18 cellular contexts compared by ENCODE assay signal in the genomic region with DNA sequence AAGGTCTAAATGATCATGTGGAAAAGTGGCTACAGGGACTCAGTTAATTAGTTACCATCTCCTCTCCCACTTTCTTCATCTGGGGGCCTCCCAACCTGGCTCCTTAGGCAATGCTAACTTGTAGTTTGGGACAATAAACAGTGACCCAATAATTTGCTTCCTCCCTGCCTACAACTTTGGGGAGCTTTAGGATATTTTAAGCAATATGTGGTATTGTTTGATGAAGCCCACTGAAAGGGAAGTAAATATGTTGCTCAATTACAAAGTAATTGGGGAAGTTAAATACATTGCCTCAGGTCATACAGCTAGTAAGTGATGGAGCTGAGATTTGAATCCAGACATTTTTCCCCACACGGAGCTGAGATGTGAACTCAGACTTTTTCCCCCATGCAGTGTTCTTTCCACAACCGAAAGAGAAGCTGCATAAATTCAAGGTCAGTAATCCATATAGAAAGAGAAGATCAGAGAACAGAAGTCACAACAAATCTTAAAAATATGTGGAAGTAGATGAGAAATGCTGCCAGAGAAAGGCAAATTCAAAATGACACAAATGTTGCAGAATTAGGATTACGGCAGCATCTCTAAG.
"Had no signal": no experiment of that assay in that cellular context is flagged by ENCODE, and none has a peak within 500 bp of the region (broad histone marks: within the 10 kb centered on the region; RNA-seq: fewer than 3 reads in every experiment).

No MANE protein-coding gene starts in this region.

- H3K9me3 ChIP-seq: adrenal gland, vagina had no signal

- H3K27me3 ChIP-seq: adrenal gland, right atrium auricular region, tibial nerve, vagina had no signal

- H3K27ac ChIP-seq: adrenal gland, left ventricle myocardium inferior, right atrium auricular region, tibial nerve, vagina had no signal

- DNase-seq: activated CD4-positive, alpha-beta T cell treated with anti-CD3 and anti-CD28 coated beads for 4 hours; activated CD8-positive, alpha-beta T cell treated with anti-CD3 and anti-CD28 coated beads for 36 hours; activated effector memory CD4-positive, alpha-beta T cell treated with Interleukin-2 at 50 U/mL for 16 hours; activated naive CD4-positive, alpha-beta T cell treated with anti-CD3 and anti-CD28 coated beads, Interleukin-2, amount 50 U/mL, for 16 hours; activated T-cell treated with anti-CD3 and anti-CD28 coated beads, Interleukin-2, amount 50 U/mL, for 4 hours; adrenal gland; islet precursor cell; left ventricle myocardium inferior; mesenchymal stem cell; natural killer cell; stimulated activated CD4-positive, alpha-beta T cell treated with anti-CD3 and anti-CD28 coated beads, Interleukin-15, amount 100 ng/mL, for 24 hours; stimulated activated CD4-positive, alpha-beta T cell treated with anti-CD3 and anti-CD28 coated beads, Interleukin-4, amount 100 ng/mL, for 1 hour; stimulated activated naive CD4-positive, alpha-beta T cell had no signal

- ATAC-seq: activated CD8-positive, alpha-beta T cell treated with anti-CD3 and anti-CD28 coated beads for 36 hours; activated T-cell treated with anti-CD3 and anti-CD28 coated beads, Interleukin-2, amount 50 U/mL, for 4 hours; natural killer cell; WTC11 had no signal

- FAIRE-seq: endometrium had no signal

- H3K36me3 ChIP-seq: adrenal gland, right atrium auricular region, tibial nerve, vagina had no signal

- H3K4me3 ChIP-seq: adrenal gland, left ventricle myocardium inferior, right atrium auricular region, tibial nerve, vagina had no signal
